In the genomic region with DNA sequence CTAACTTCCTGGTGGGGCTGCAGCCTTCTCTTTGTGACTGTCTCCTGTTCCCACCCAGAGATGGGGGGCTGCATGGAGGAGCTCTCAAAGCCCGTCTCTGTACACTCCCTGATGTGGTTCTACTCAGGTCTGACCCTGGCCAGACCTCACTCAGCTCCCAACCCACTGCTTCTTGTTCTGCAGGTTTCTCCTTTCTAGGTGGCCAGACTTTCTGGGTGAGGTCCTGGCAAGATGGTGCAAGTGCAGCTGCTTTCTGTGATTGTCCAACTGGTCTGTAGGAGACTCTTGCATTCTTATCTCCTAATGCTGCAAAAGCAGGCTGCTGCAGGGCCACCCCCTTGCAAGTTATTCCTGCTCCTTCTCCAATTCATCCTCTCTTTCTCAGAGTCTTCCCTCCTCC, we compare ENCODE assay signal across 17 cellular contexts.
DNase-seq lines count a peak whose midpoint lies in the region; FAIRE-seq and TF ChIP-seq lines count a peak whose summit lies in the region.
"Had no signal": no experiment of that assay in that cellular context is flagged by ENCODE, and none has a peak within 500 bp of the region (broad histone marks: within the 10 kb centered on the region; RNA-seq: fewer than 3 reads in every experiment).

No MANE protein-coding gene starts in this region.

- H3K27ac Mint-ChIP-seq in CD8-positive, alpha-beta memory T cell, result peak overlapping the region; percentile 32 to 98 (median 80)
- peak overlapping the region; percentile 10 for H3K27ac Mint-ChIP-seq in dendritic cell treated with granulocyte-macrophage colony-stimulating factor and Interleukin-4, amounts not matched to agents 40 ng/mL and 50 ng/mL, for 4 days
- no peak overlapping the region for H3K27ac Mint-ChIP-seq in endothelial cell (ENCODE audit: unreplicated experiment)
- H3K27ac Mint-ChIP-seq: CD8-positive, alpha-beta T cell; HFFc6 had no signal

- H3K4me3 ChIP-seq in CD8-positive, alpha-beta memory T cell (ENCODE audit: low read length), result no peak overlapping the region
- no peak overlapping the region for H3K4me3 ChIP-seq in neutrophil (ENCODE audit: low read depth in 1 of 2, low read length in 1 of 2)
- H3K4me3 ChIP-seq: MG63 had no signal

- CTCF ChIA-PET in CD8-positive, alpha-beta memory T cell (lab: Charles Lee), result interaction anchor here (1.0 to 2.5 kb wide), 7 partner anchors 9 to 276 kb away, joined by 3 to 10 read pairs (median 4); a partner anchor contains a TSS
- CTCF ChIA-PET in GM10248 (lab: Yijun Ruan, JAX), result interaction anchor here (1.0 to 2.1 kb wide), 4 partner anchors 9 to 46 kb away, joined by 3 to 6 read pairs (median 4); no protein-coding TSS in a partner anchor

- H3K4me1 Mint-ChIP-seq in CD8-positive, alpha-beta memory T cell, result peaks cover 76 to 82% (median 80%) of the 10 kb centered on the region in 3 donors
- H3K4me1 Mint-ChIP-seq in dendritic cell treated with granulocyte-macrophage colony-stimulating factor and Interleukin-4, amounts not matched to agents 40 ng/mL and 50 ng/mL, for 4 days (ENCODE audit: low read depth), result peaks cover 69% of the 10 kb centered on the region
- no peaks in the 10 kb centered on the region for H3K4me1 Mint-ChIP-seq in endothelial cell (ENCODE audit: unreplicated experiment)

- H3K27ac ChIP-seq in CD8-positive, alpha-beta memory T cell (ENCODE audit: low read depth, low read length), result no peak overlapping the region
- H3K27ac ChIP-seq in neutrophil, result peak overlapping the region; percentile 45

- FAIRE-seq in GM18507 (lab: Jason Lieb, UNC), result peak; percentile 24
- FAIRE-seq: HepG2 had no signal

- H3K9me3 ChIP-seq in CD8-positive, alpha-beta memory T cell (ENCODE audit: low read length), result no peaks in the 10 kb centered on the region
- no peaks in the 10 kb centered on the region for H3K9me3 ChIP-seq in neutrophil
- H3K9me3 ChIP-seq: BE2C, MG63 had no signal

- H3K36me3 Mint-ChIP-seq in CD8-positive, alpha-beta memory T cell, result peaks cover 0 to 7% (median 2%) of the 10 kb centered on the region in 3 donors
- peaks cover 6% of the 10 kb centered on the region for H3K36me3 Mint-ChIP-seq in dendritic cell treated with granulocyte-macrophage colony-stimulating factor and Interleukin-4, amounts not matched to agents 40 ng/mL and 50 ng/mL, for 4 days (ENCODE audit: low read depth)
- H3K36me3 Mint-ChIP-seq in endothelial cell (ENCODE audit: low read depth, unreplicated experiment), result no peaks in the 10 kb centered on the region
- H3K36me3 Mint-ChIP-seq: CD8-positive, alpha-beta T cell had no signal

- peaks cover 0 to 3% (median 0%) of the 10 kb centered on the region in 5 donors for H3K9me3 Mint-ChIP-seq in CD8-positive, alpha-beta memory T cell
- H3K9me3 Mint-ChIP-seq in dendritic cell treated with granulocyte-macrophage colony-stimulating factor and Interleukin-4, amounts not matched to agents 40 ng/mL and 50 ng/mL, for 4 days, result no peaks in the 10 kb centered on the region
- no peaks in the 10 kb centered on the region for H3K9me3 Mint-ChIP-seq in endothelial cell (ENCODE audit: unreplicated experiment)
- H3K9me3 Mint-ChIP-seq: HFFc6 had no signal

- peak overlapping the region in 3 of 7 donors; percentile 19 to 36 (median 29) for H3K4me3 Mint-ChIP-seq in CD8-positive, alpha-beta memory T cell
- H3K4me3 Mint-ChIP-seq in dendritic cell treated with granulocyte-macrophage colony-stimulating factor and Interleukin-4, amounts not matched to agents 40 ng/mL and 50 ng/mL, for 4 days, result no peak overlapping the region
- no peak overlapping the region for H3K4me3 Mint-ChIP-seq in endothelial cell (ENCODE audit: unreplicated experiment)
- H3K4me3 Mint-ChIP-seq: CD8-positive, alpha-beta T cell; HFFc6 had no signal

- H3K27me3 ChIP-seq in CD8-positive, alpha-beta memory T cell (ENCODE audit: insufficient read depth, low read length, poor library complexity, severe bottlenecking), result no peaks in the 10 kb centered on the region
- no peaks in the 10 kb centered on the region for H3K27me3 ChIP-seq in neutrophil
- H3K27me3 ChIP-seq: BE2C, MG63 had no signal

- H3K36me3 ChIP-seq in CD8-positive, alpha-beta memory T cell (ENCODE audit: insufficient read depth, low read length), result no peaks in the 10 kb centered on the region
- no peaks in the 10 kb centered on the region for H3K36me3 ChIP-seq in neutrophil
- H3K36me3 ChIP-seq: BE2C, MG63 had no signal

- H3K27me3 Mint-ChIP-seq in CD8-positive, alpha-beta memory T cell, result no peaks in the 10 kb centered on the region
- no peaks in the 10 kb centered on the region for H3K27me3 Mint-ChIP-seq in dendritic cell treated with granulocyte-macrophage colony-stimulating factor and Interleukin-4, amounts not matched to agents 40 ng/mL and 50 ng/mL, for 4 days
- peaks cover 3% of the 10 kb centered on the region for H3K27me3 Mint-ChIP-seq in endothelial cell (ENCODE audit: unreplicated experiment)

- no peak for TF ChIP-seq CTCF in neutrophil (IDR thresholded peaks at IDR 0.05)
- no peak for TF ChIP-seq CTCF in endothelial cell (IDR thresholded peaks at IDR 0.05; ENCODE audit: unreplicated experiment)
- TF ChIP-seq CTCF in GM10248 (IDR thresholded peaks at IDR 0.05; ENCODE audit: control extremely low read depth, extremely low read depth, low read depth, missing control alignments), result no peak

- peaks cover 58% of the 10 kb centered on the region for H3K4me1 ChIP-seq in CD8-positive, alpha-beta memory T cell (ENCODE audit: insufficient read depth, low read length)
- H3K4me1 ChIP-seq in neutrophil (ENCODE audit: control insufficient read depth in 1 of 2, insufficient read depth in 1 of 2, low read depth in 1 of 2, low read length in 1 of 2), result peaks cover 76% of the 10 kb centered on the region in 2 experiments
- H3K4me1 ChIP-seq: BE2C had no signal

- POLR2A ChIA-PET in CD8-positive, alpha-beta memory T cell (lab: Charles Lee), result interaction anchor here (0.6 kb wide), 1 partner anchor 113 kb away, joined by 3 read pairs; no protein-coding TSS in a partner anchor
- POLR2A ChIA-PET in GM10248 (lab: Yijun Ruan, JAX), result no interaction called here

- DNase-seq in CD8-positive, alpha-beta memory T cell, result no peak
- no peak for DNase-seq in GM18507 (ENCODE audit: extremely low spot score, insufficient read length, low read depth)
- DNase-seq in NCI-H2227 treated with DMSO at 0.1 percent for 48 hours (lab: John Stamatoyannopoulos, UW), result no peak
- DNase-seq in endothelial cell (ENCODE audit: low spot score), result no peak
- no peak for DNase-seq in GM10248 (ENCODE audit: extremely low spot score)
- DNase-seq: BE2C; CD8-positive, alpha-beta T cell; GDM1; HFFc6; KG1; MG63; NCI-H1092; NCI-H524; SIG-M5 had no signal

- intact Hi-C loops in dendritic cell treated with granulocyte-macrophage colony-stimulating factor and Interleukin-4, amounts not matched to agents 40 ng/mL and 50 ng/mL, for 4 days (cut with micrococcal nuclease), result no loop called here
